In genomic region chr7:120991133-120991532, GRCh38 we compare ENCODE assay signal across 10 cellular contexts. TPM values are rescaled to one million over a fixed set of nuclear protein-coding genes. Genes with fewer than 3 reads are reported as not detected.
DNase-seq lines count a peak whose midpoint lies in the region; ATAC-seq and TF ChIP-seq lines count a peak whose summit lies in the region.
"Had no signal": no experiment of that assay in that cellular context is flagged by ENCODE, and none has a peak within 500 bp of the region (broad histone marks: within the 10 kb centered on the region; RNA-seq: fewer than 3 reads in every experiment).

No MANE protein-coding gene starts in this region.

- H3K79me2 ChIP-seq in osteoblast (ENCODE audit: insufficient read depth, low read length) = peaks cover 50% of the 10 kb centered on the region

- WGBS in right cardiac atrium = 28% methylated on average over 1 of the region's 1 CpG
- 0 to 1% methylated on average over 1 of the region's 1 CpG for WGBS in aorta, 2 donors

- H3K4me1 ChIP-seq in right cardiac atrium (ENCODE audit: control insufficient read depth, insufficient read depth, low read length) (peaks cover 2% of the 10 kb centered on the region), osteoblast (ENCODE audit: insufficient read depth, low read length) (peaks cover 42% of the 10 kb centered on the region), aorta (ENCODE audit: control insufficient read depth in 1 of 2, insufficient read depth in 2 of 2, low read length in 2 of 2) (peaks cover 3 to 7% of the 10 kb centered on the region in 2 donors)

- H3K9me3 ChIP-seq in right cardiac atrium (ENCODE audit: control insufficient read depth, low read length) (no peaks in the 10 kb centered on the region), osteoblast (ENCODE audit: low read depth, low read length) (no peaks in the 10 kb centered on the region), aorta (ENCODE audit: control insufficient read depth, low read length) (no peaks in the 10 kb centered on the region)

- DNase-seq in right cardiac atrium (no peak), Right ventricle myocardium inferior (ENCODE audit: missing footprints) (no peak), choroid plexus epithelial cell (ENCODE audit: low read depth) (no peak), osteoblast (ENCODE audit: insufficient read length, low spot score, missing footprints) (no peak), aorta (no peak), NCI-H1694 treated with DMSO at 0.1 percent for 48 hours (lab: John Stamatoyannopoulos, UW) (no peak)
- no peak for DNase-seq in activated T-cell treated with anti-CD3 and anti-CD28 coated beads, Interleukin-2, amount 50 U/mL, for 1 hour
- DNase-seq: activated T-cell treated with anti-CD3 and anti-CD28 coated beads, Interleukin-2, amount 50 U/mL, for 72 hours had no signal

- H4K20me1 ChIP-seq in osteoblast (ENCODE audit: insufficient read depth, low read length) = no peaks in the 10 kb centered on the region

- H3K27ac ChIP-seq in right cardiac atrium (ENCODE audit: low read length) (no peak overlapping the region), osteoblast (ENCODE audit: low read depth, low read length) (peak overlapping the region; percentile 83), aorta (ENCODE audit: low read depth in 1 of 2, low read length in 2 of 2) (no peak overlapping the region)
- H3K27ac ChIP-seq: cardiac muscle cell had no signal

- no peaks in the 10 kb centered on the region for H3K27me3 ChIP-seq in right cardiac atrium (ENCODE audit: control insufficient read depth, insufficient read depth)
- H3K27me3 ChIP-seq in osteoblast (ENCODE audit: insufficient read depth, low read length) = no peaks in the 10 kb centered on the region
- no peaks in the 10 kb centered on the region for H3K27me3 ChIP-seq in aorta (ENCODE audit: control insufficient read depth in 1 of 2, insufficient read depth in 2 of 2, low read length in 1 of 2)
- H3K27me3 ChIP-seq: cardiac muscle cell had no signal

- no peak for ATAC-seq in right cardiac atrium
- no peak for ATAC-seq in Right ventricle myocardium inferior
- ATAC-seq in aorta (ENCODE audit: low FRiP score) = no peak
- no peak for ATAC-seq in HG03039 (IDR thresholded peaks at IDR 0.05; ENCODE audit: unreplicated experiment)
- ATAC-seq: activated T-cell treated with anti-CD3 and anti-CD28 coated beads, Interleukin-2, amount 50 U/mL, for 72 hours had no signal

- peak overlapping the region; percentile 99 for H3K4me2 ChIP-seq in osteoblast (ENCODE audit: insufficient read depth, low read length)

- intact Hi-C loops in right cardiac atrium (cut with DNase I) = no loop called here
- intact Hi-C loops in Right ventricle myocardium inferior (cut with DNase I) = no loop called here
- intact Hi-C loops in aorta (cut with DNase I) = loop anchor here in 1 of 2 donors (5.0 kb wide), 1 partner anchor 46 kb away; no protein-coding TSS in a partner anchor

- H3K4me3 ChIP-seq in right cardiac atrium (ENCODE audit: low read length) (peak overlapping the region; percentile 99), choroid plexus epithelial cell (ENCODE audit: low read depth, low read length) (peak overlapping the region; percentile 64), osteoblast (ENCODE audit: insufficient read depth, low read length) (peak overlapping the region; percentile 74), aorta (ENCODE audit: low read length in 2 of 2) (peak overlapping the region; percentile 93 to 98)
- H3K4me3 ChIP-seq: cardiac muscle cell had no signal

- H2AFZ ChIP-seq in osteoblast (ENCODE audit: low read length) = no peak overlapping the region

- TF ChIP-seq CTCF in choroid plexus epithelial cell (conservative IDR thresholded peaks at IDR 0.05; ENCODE audit: low read depth, low read length) = no peak
- TF ChIP-seq CTCF in osteoblast (IDR thresholded peaks at IDR 0.05; ENCODE audit: extremely low read depth, low read depth, low read length) = no peak

- H3K36me3 ChIP-seq in osteoblast (ENCODE audit: insufficient read depth, low read length) (no peaks in the 10 kb centered on the region), aorta (ENCODE audit: control insufficient read depth in 1 of 2, insufficient read depth in 2 of 2, low read length in 1 of 2) (no peaks in the 10 kb centered on the region)
- H3K36me3 ChIP-seq: cardiac muscle cell had no signal

RNA-seq across cellular contexts. Expression of gene CPED1, which starts 2.6 kb away (rescaled TPM):
- 10 to 100 TPM; 20.8 to 31.1 (median 29.3) TPM for total RNA-seq in right cardiac atrium
- polyA plus RNA-seq in right cardiac atrium = 3.9 TPM
- 27.5 TPM for total RNA-seq in Right ventricle myocardium inferior
- 30.8 and 37.4 TPM in 2 replicates for total RNA-seq in osteoblast
- total RNA-seq in aorta = 100 to 1,000 TPM; 119 to 201 TPM
- polyA plus RNA-seq in aorta = 10 to 100 TPM; 35.3 to 39.5 TPM
- total RNA-seq: activated T-cell treated with anti-CD3 and anti-CD28 coated beads, Interleukin-2, amount 50 U/mL, for 72 hours had no signal

RNA-seq across cellular contexts. Expression of gene ING3, which starts 40.6 kb away (rescaled TPM):
- total RNA-seq in right cardiac atrium = 10 to 100 TPM; 14.7 to 16.7 (median 15.7) TPM
- polyA plus RNA-seq in right cardiac atrium = 9.7 TPM
- total RNA-seq in Right ventricle myocardium inferior = 14.1 TPM
- 16.6 and 17.7 TPM in 2 replicates for total RNA-seq in osteoblast
- total RNA-seq in aorta = 10 to 100 TPM; 15.9 to 16.0 TPM
- 10 to 100 TPM in 1 of 2 donors, 1 to 10 TPM in 1; 7.5 to 15.4 TPM for polyA plus RNA-seq in aorta
